In genomic region chr3:120596853-120597223, GRCh38 we compare ENCODE assay signal across 9 cellular contexts. TPM values are rescaled to one million over a fixed set of nuclear protein-coding genes. Genes with fewer than 3 reads are reported as not detected.
DNase-seq lines count a peak whose midpoint lies in the region; ATAC-seq and TF ChIP-seq lines count a peak whose summit lies in the region.
"Had no signal": no experiment of that assay in that cellular context is flagged by ENCODE, and none has a peak within 500 bp of the region (broad histone marks: within the 10 kb centered on the region; RNA-seq: fewer than 3 reads in every experiment).

No MANE protein-coding gene starts in this region.

- peak overlapping the region; percentile 96 for H3K27ac Mint-ChIP-seq in activated T-helper 1 cell treated with anti-CD3 and anti-CD28 coated beads, Interleukin-12 subunit alpha, Interleukin-12 subunit beta, Interleukin-2, Interleukin-4 antibody, amounts not matched to agents 30 ng/mL and 10 ng/mL and 1 ng/mL, durations not matched to agents 14 hours and 24 hours and 36 hours
- H3K27ac Mint-ChIP-seq: activated T-helper 17 cell treated with anti-CD3 and anti-CD28 coated beads, Interleukin-2, amount 50 U/mL, for 72 hours had no signal

- intact Hi-C loops in activated T-helper 1 cell treated with anti-CD3 and anti-CD28 coated beads, Interleukin-12 subunit alpha, Interleukin-12 subunit beta, Interleukin-2, Interleukin-4 antibody, amounts not matched to agents 30 ng/mL and 10 ng/mL and 1 ng/mL, durations not matched to agents 14 hours and 24 hours and 36 hours (cut with micrococcal nuclease): loop anchor here (1.0 to 2.0 kb wide), 6 partner anchors 38 to 502 kb away; partner anchors contain the start of genes GTF2E1, LRRC58 and RABL3
- intact Hi-C loops in stomach (cut with DNase I; ENCODE audit: low total_unique reads): no loop called here

- peaks cover 17% of the 10 kb centered on the region for H3K4me1 Mint-ChIP-seq in activated T-helper 1 cell treated with anti-CD3 and anti-CD28 coated beads, Interleukin-12 subunit alpha, Interleukin-12 subunit beta, Interleukin-2, Interleukin-4 antibody, amounts not matched to agents 30 ng/mL and 10 ng/mL and 1 ng/mL, durations not matched to agents 14 hours and 24 hours and 36 hours (ENCODE audit: low read depth)

- peak overlapping the region; percentile 91 for H3K4me3 Mint-ChIP-seq in activated T-helper 1 cell treated with anti-CD3 and anti-CD28 coated beads, Interleukin-12 subunit alpha, Interleukin-12 subunit beta, Interleukin-2, Interleukin-4 antibody, amounts not matched to agents 30 ng/mL and 10 ng/mL and 1 ng/mL, durations not matched to agents 14 hours and 24 hours and 36 hours
- H3K4me3 Mint-ChIP-seq: activated T-helper 17 cell treated with anti-CD3 and anti-CD28 coated beads, Interleukin-2, amount 50 U/mL, for 72 hours had no signal

- no peak for TF ChIP-seq RAD21 in SK-N-SH (IDR thresholded peaks at IDR 0.05; ENCODE audit: low read length)

- peak overlapping the region; percentile 89 for H3K4me2 ChIP-seq in SK-N-SH

- H3K79me2 ChIP-seq in SK-N-SH (ENCODE audit: insufficient read depth): peaks cover 34% of the 10 kb centered on the region

- peaks cover 9% of the 10 kb centered on the region for H3F3A ChIP-seq in SK-N-SH (replicated peaks; ENCODE audit: insufficient read depth)

- no peak for TF ChIP-seq EP300 in SK-N-SH (IDR thresholded peaks at IDR 0.05; ENCODE audit: borderline replicate concordance in 1 of 2, low read depth in 1 of 2, low read length in 1 of 2)
- no peak for TF ChIP-seq EP300 in stomach (IDR thresholded peaks at IDR 0.05)

- H3K36me3 ChIP-seq in SK-N-SH (replicated peaks in 1 of 2; ENCODE audit: control insufficient read depth in 1 of 2, insufficient read depth in 2 of 2, low read length in 1 of 2) (peaks cover 29 to 44% of the 10 kb centered on the region in 2 experiments), iPS-18a (ENCODE audit: control insufficient read depth, low read depth, low read length) (peaks cover 35% of the 10 kb centered on the region), stomach (peaks cover 0 to 38% (median 28%) of the 10 kb centered on the region in 4 donors)

- peak overlapping the region; percentile 83 to 97; a peak in 3 of 4 replicates for H3K27ac ChIP-seq in SK-N-SH (ENCODE audit: low read depth in 2 of 2, low read length in 1 of 2)
- peak overlapping the region; percentile 98 for H3K27ac ChIP-seq in iPS-18a (ENCODE audit: low read length)
- peak overlapping the region; percentile 78 to 94 (median 91) for H3K27ac ChIP-seq in stomach

- peaks cover 16% of the 10 kb centered on the region for H3K36me3 Mint-ChIP-seq in activated T-helper 1 cell treated with anti-CD3 and anti-CD28 coated beads, Interleukin-12 subunit alpha, Interleukin-12 subunit beta, Interleukin-2, Interleukin-4 antibody, amounts not matched to agents 30 ng/mL and 10 ng/mL and 1 ng/mL, durations not matched to agents 14 hours and 24 hours and 36 hours (ENCODE audit: low read depth)

- H3K9ac ChIP-seq in SK-N-SH: peak overlapping the region; percentile 99
- peak overlapping the region; percentile 97 for H3K9ac ChIP-seq in iPS-18a (ENCODE audit: low read length)

- no peaks in the 10 kb centered on the region for H4K20me1 ChIP-seq in SK-N-SH (ENCODE audit: insufficient read depth)

- H3K4me1 ChIP-seq in SK-N-SH (ENCODE audit: control insufficient read depth in 1 of 2, insufficient read depth in 2 of 2, low read depth in 1 of 2, low read length in 1 of 2) (peaks cover 12 to 35% of the 10 kb centered on the region in 2 experiments; a peak in 3 of 4 replicates), iPS-18a (ENCODE audit: control insufficient read depth, low read depth, low read length) (peaks cover 14% of the 10 kb centered on the region), stomach (peaks cover 22 to 54% (median 36%) of the 10 kb centered on the region in 4 donors)

- no peak for ATAC-seq in SK-N-SH treated with all-trans-retinoic acid at 6 μM for 48 hours

- no peaks in the 10 kb centered on the region for H3K9me3 Mint-ChIP-seq in activated T-helper 1 cell treated with anti-CD3 and anti-CD28 coated beads, Interleukin-12 subunit alpha, Interleukin-12 subunit beta, Interleukin-2, Interleukin-4 antibody, amounts not matched to agents 30 ng/mL and 10 ng/mL and 1 ng/mL, durations not matched to agents 14 hours and 24 hours and 36 hours
- H3K9me3 Mint-ChIP-seq: activated T-helper 17 cell treated with anti-CD3 and anti-CD28 coated beads, Interleukin-2, amount 50 U/mL, for 72 hours had no signal

- POLR2A ChIA-PET in SK-N-SH (lab: Yijun Ruan, JAX): interaction anchor here (1.4 to 2.2 kb wide), 4 partner anchors 12 to 146 kb away, joined by 4 to 9 read pairs (median 8); partner anchors contain the start of genes GTF2E1 and RABL3

- no peaks in the 10 kb centered on the region for H3K9me2 ChIP-seq in SK-N-SH

- no peaks in the 10 kb centered on the region for H3K27me3 ChIP-seq in SK-N-SH (ENCODE audit: insufficient read depth)
- H3K27me3 ChIP-seq in iPS-18a (ENCODE audit: control insufficient read depth, insufficient read depth, low read length): no peaks in the 10 kb centered on the region
- no peaks in the 10 kb centered on the region for H3K27me3 ChIP-seq in stomach

- H3K9me3 ChIP-seq in SK-N-SH (no peaks in the 10 kb centered on the region), iPS-18a (ENCODE audit: control insufficient read depth, low read depth, low read length) (no peaks in the 10 kb centered on the region), stomach (no peaks in the 10 kb centered on the region)

- no peak for TF ChIP-seq CTCF in SK-N-SH (IDR thresholded peaks at IDR 0.05)
- no peak for TF ChIP-seq CTCF in stomach (IDR thresholded peaks at IDR 0.05)

- 68% methylated on average over 3 of the region's 3 CpGs for WGBS in SK-N-SH (ENCODE audit: low lambda C conversion rate)
- 12 to 30% (median 20%) methylated on average over 3 of the region's 3 CpGs for WGBS in stomach, 5 donors

- CTCF ChIA-PET in SK-N-SH (lab: Yijun Ruan, JAX): interaction anchor here (1.6 kb wide), 1 partner anchor 29 kb away, joined by 6 read pairs; no protein-coding TSS in a partner anchor

- no peak for TF ChIP-seq POLR2A in stomach (IDR thresholded peaks at IDR 0.05)

- H2AFZ ChIP-seq in SK-N-SH (ENCODE audit: low read depth): peak overlapping the region; percentile 92; the same call in 1 of the 2 replicates

- H3K27me3 Mint-ChIP-seq in activated T-helper 1 cell treated with anti-CD3 and anti-CD28 coated beads, Interleukin-12 subunit alpha, Interleukin-12 subunit beta, Interleukin-2, Interleukin-4 antibody, amounts not matched to agents 30 ng/mL and 10 ng/mL and 1 ng/mL, durations not matched to agents 14 hours and 24 hours and 36 hours (ENCODE audit: insufficient read depth): no peaks in the 10 kb centered on the region
- H3K27me3 Mint-ChIP-seq: activated T-helper 17 cell treated with anti-CD3 and anti-CD28 coated beads, Interleukin-2, amount 50 U/mL, for 72 hours had no signal

- H3K4me3 ChIP-seq in SK-N-SH (ENCODE audit: low read depth in 2 of 2, low read length in 1 of 2) (peak overlapping the region; percentile 95), iPS-18a (ENCODE audit: low read length) (peak overlapping the region; percentile 99), stomach (peak overlapping the region; percentile 66 to 81 (median 78))

- no peak for DNase-seq in SK-N-SH
- no peak for DNase-seq in activated T-helper 1 cell treated with anti-CD3 and anti-CD28 coated beads, Interleukin-12 subunit alpha, Interleukin-12 subunit beta, Interleukin-2, Interleukin-4 antibody, amounts not matched to agents 30 ng/mL and 10 ng/mL and 1 ng/mL, durations not matched to agents 14 hours and 24 hours and 36 hours (ENCODE audit: low spot score)
- DNase-seq in stomach: no peak
- DNase-seq in LoVo (ENCODE audit: low spot score): no peak
- DNase-seq in AG08395 (ENCODE audit: low spot score): no peak
- DNase-seq in superior temporal gyrus (ENCODE audit: extremely low spot score): no peak

TF ChIP-seq in SK-N-SH, 30 proteins besides CTCF, POLR2A, EP300 and RAD21 (continues in another document):
- no peak for TF ChIP-seq RXRA (IDR thresholded peaks at IDR 0.05; ENCODE audit: borderline replicate concordance, low read depth)
- TF ChIP-seq MEF2A (IDR thresholded peaks at IDR 0.05; ENCODE audit: borderline replicate concordance, low read depth): no peak
- no peak for TF ChIP-seq ELF1 (IDR thresholded peaks at IDR 0.05)
- TF ChIP-seq TCF12 (IDR thresholded peaks at IDR 0.05): no peak

TF ChIP-seq in SK-N-SH treated with all-trans-retinoic acid at 6 μM for 48 hours, 23 proteins besides CTCF, POLR2A, EP300 and RAD21:
- TF ChIP-seq BACH2 (CRISPR knock-in tag; IDR thresholded peaks at IDR 0.05; ENCODE audit: borderline replicate concordance) (no peak), ESRRG (CRISPR knock-in tag; IDR thresholded peaks at IDR 0.05) (no peak), OSR1 (CRISPR knock-in tag; IDR thresholded peaks at IDR 0.05) (no peak), SNAI2 (CRISPR knock-in tag; IDR thresholded peaks at IDR 0.05) (no peak), ZFP3 (CRISPR knock-in tag; IDR thresholded peaks at IDR 0.05) (no peak), CSRNP3 (CRISPR knock-in tag; IDR thresholded peaks at IDR 0.05) (no peak), ZNF8 (CRISPR knock-in tag; IDR thresholded peaks at IDR 0.05) (no peak), ZFP30 (CRISPR knock-in tag; IDR thresholded peaks at IDR 0.05) (no peak), ZNF565 (CRISPR knock-in tag; conservative IDR thresholded peaks at IDR 0.05; ENCODE audit: low read depth) (no peak)

RNA-seq across cellular contexts. Expression of gene NDUFB4, which starts 0.7 kb away (rescaled TPM):
- polyA plus RNA-seq in SK-N-SH (2012; rRNA removed): 239 and 332 TPM in 2 replicates
- polyA plus RNA-seq in SK-N-SH (2012; cell fraction: cytosol; rRNA removed): 277 and 293 TPM in 2 replicates
- 112 and 123 TPM in 2 replicates for polyA plus RNA-seq in SK-N-SH (2012; cell fraction: nucleus; rRNA removed)
- 107 and 108 TPM in 2 replicates for total RNA-seq in activated T-helper 1 cell treated with anti-CD3 and anti-CD28 coated beads, Interleukin-12 subunit alpha, Interleukin-12 subunit beta, Interleukin-2, Interleukin-4 antibody, amounts not matched to agents 30 ng/mL and 10 ng/mL and 1 ng/mL, durations not matched to agents 14 hours and 24 hours and 36 hours
- total RNA-seq in stomach: 100 to 1,000 TPM in 1 of 5 donors, 10 to 100 TPM in 4; 18.7 to 128 (median 89.8) TPM
- 100 to 1,000 TPM; 190 to 343 (median 303) TPM for polyA plus RNA-seq in stomach
